Comparison of ENCODE assay signal across 21 cellular contexts in the genomic region with DNA sequence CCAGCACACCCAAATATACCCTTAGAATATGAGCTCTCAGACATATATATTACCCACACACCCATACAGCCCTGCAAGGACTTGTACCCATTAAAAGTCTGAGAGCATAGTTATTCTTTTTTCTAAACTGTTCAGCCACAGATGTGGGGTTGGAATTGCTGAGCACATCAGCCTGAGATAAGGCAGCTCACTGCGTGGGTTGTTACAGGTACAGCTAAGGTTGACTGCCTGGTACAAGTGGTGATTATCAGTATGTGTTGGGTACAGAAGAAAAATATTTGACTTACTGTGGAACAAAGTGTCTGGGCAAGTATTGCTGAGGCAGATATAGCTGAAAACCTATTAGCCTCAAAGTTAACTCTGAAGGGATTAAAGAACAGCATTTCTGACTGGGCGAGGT.
"Had no signal": no experiment of that assay in that cellular context is flagged by ENCODE, and none has a peak within 500 bp of the region (broad histone marks: within the 10 kb centered on the region; RNA-seq: fewer than 3 reads in every experiment).

No MANE protein-coding gene starts in this region.

- H3K36me3 ChIP-seq: breast epithelium, colonic mucosa, ovary, vagina had no signal

- ATAC-seq: gastroesophageal sphincter; heart left ventricle; left cardiac atrium; natural killer cell treated with Interleukin-12 subunit alpha and Interleukin-12 subunit beta and Interleukin-15 and Interleukin-18, amount 100 ng/mL, for 72 hours; psoas muscle; right cardiac atrium; stimulated activated naive CD8-positive, alpha-beta T cell treated with anti-CD3 and anti-CD28 coated beads, Interleukin-15, amount 100 ng/mL, for 72 hours had no signal

- H3K27me3 Mint-ChIP-seq: activated naive CD8-positive, alpha-beta T cell treated with anti-CD3 and anti-CD28 coated beads for 36 hours; central memory CD8-positive, alpha-beta T cell; natural killer cell treated with Interleukin-12 subunit alpha and Interleukin-12 subunit beta and Interleukin-15 and Interleukin-18, amount 100 ng/mL, for 72 hours; stimulated activated naive CD8-positive, alpha-beta T cell treated with anti-CD3 and anti-CD28 coated beads, Interleukin-15, amount 100 ng/mL, for 72 hours had no signal

- H3K4me3 Mint-ChIP-seq: activated naive CD8-positive, alpha-beta T cell treated with anti-CD3 and anti-CD28 coated beads for 36 hours; central memory CD8-positive, alpha-beta T cell; natural killer cell treated with Interleukin-12 subunit alpha and Interleukin-12 subunit beta and Interleukin-15 and Interleukin-18, amount 100 ng/mL, for 72 hours; stimulated activated naive CD8-positive, alpha-beta T cell treated with anti-CD3 and anti-CD28 coated beads, Interleukin-15, amount 100 ng/mL, for 72 hours had no signal

- H3K4me1 ChIP-seq: breast epithelium had no signal

- H3K27me3 ChIP-seq: breast epithelium, colonic mucosa, esophagus squamous epithelium, gastroesophageal sphincter, heart left ventricle, neutrophil, ovary, vagina had no signal

- H3K27ac Mint-ChIP-seq: activated naive CD8-positive, alpha-beta T cell treated with anti-CD3 and anti-CD28 coated beads for 36 hours; activated T-helper 2 cell treated with anti-CD3 and anti-CD28 coated beads, Interferon-gamma antibody, Interleukin-2, Interleukin-4, amounts not matched to agents 10 μg/mL and 5 μg/mL and 100 μg/mL, durations not matched to agents 14 hours and 24 hours and 36 hours; natural killer cell treated with Interleukin-12 subunit alpha and Interleukin-12 subunit beta and Interleukin-15 and Interleukin-18, amount 100 ng/mL, for 72 hours; stimulated activated naive CD8-positive, alpha-beta T cell treated with anti-CD3 and anti-CD28 coated beads, Interleukin-15, amount 100 ng/mL, for 72 hours had no signal

- DNase-seq: activated naive CD4-positive, alpha-beta T cell; activated naive CD8-positive, alpha-beta T cell treated with anti-CD3 and anti-CD28 coated beads for 36 hours; activated T-cell treated with anti-CD3 and anti-CD28 coated beads, Interleukin-2, amount 50 U/mL, for 1 hour; colonic mucosa; esophagus squamous epithelium; heart left ventricle; islet precursor cell; left cardiac atrium; ovary; psoas muscle; right cardiac atrium; stimulated activated CD4-positive, alpha-beta T cell treated with anti-CD3 and anti-CD28 coated beads, Interleukin-12 subunit alpha, Interleukin-12 subunit beta, amount 100 ng/mL, for 4 hours; stimulated activated naive CD8-positive, alpha-beta T cell treated with anti-CD3 and anti-CD28 coated beads, Interleukin-15, amount 100 ng/mL, for 72 hours; T-helper 2 cell had no signal

- H3K27ac ChIP-seq: breast epithelium, colonic mucosa, gastroesophageal sphincter, heart left ventricle, neutrophil, ovary, psoas muscle, vagina had no signal

- H3K9me3 Mint-ChIP-seq: activated naive CD8-positive, alpha-beta T cell treated with anti-CD3 and anti-CD28 coated beads for 36 hours; activated T-helper 2 cell treated with anti-CD3 and anti-CD28 coated beads, Interferon-gamma antibody, Interleukin-2, Interleukin-4, amounts not matched to agents 10 μg/mL and 5 μg/mL and 100 μg/mL, durations not matched to agents 14 hours and 24 hours and 36 hours; central memory CD8-positive, alpha-beta T cell; natural killer cell treated with Interleukin-12 subunit alpha and Interleukin-12 subunit beta and Interleukin-15 and Interleukin-18, amount 100 ng/mL, for 72 hours; stimulated activated naive CD8-positive, alpha-beta T cell treated with anti-CD3 and anti-CD28 coated beads, Interleukin-15, amount 100 ng/mL, for 72 hours had no signal

- H3K9me3 ChIP-seq: breast epithelium, colonic mucosa, esophagus squamous epithelium, gastroesophageal sphincter, heart left ventricle, neutrophil, ovary, psoas muscle, vagina had no signal

- H3K4me3 ChIP-seq: breast epithelium, colonic mucosa, esophagus squamous epithelium, gastroesophageal sphincter, heart left ventricle, ovary, psoas muscle, vagina had no signal
